Comparison of ENCODE assay signal across 9 cellular contexts in genomic region chr2:66575625-66576371, GRCh38.
DNase-seq lines count a peak whose midpoint lies in the region; ATAC-seq and TF ChIP-seq lines count a peak whose summit lies in the region.
"Had no signal": no experiment of that assay in that cellular context is flagged by ENCODE, and none has a peak within 500 bp of the region (broad histone marks: within the 10 kb centered on the region; RNA-seq: fewer than 3 reads in every experiment).

No MANE protein-coding gene starts in this region.

- H3K27me3 ChIP-seq in AG04450 (ENCODE audit: control insufficient read depth, insufficient read depth, low read length): no peaks in the 10 kb centered on the region
- H3K27me3 ChIP-seq in MG63: peaks cover 25% of the 10 kb centered on the region
- no peaks in the 10 kb centered on the region for H3K27me3 ChIP-seq in MM.1S (replicated peaks; ENCODE audit: insufficient read depth, low read length)

- no peaks in the 10 kb centered on the region; the same call in 1 of the 2 replicates for H3K36me3 ChIP-seq in MG63
- no peaks in the 10 kb centered on the region for H3K36me3 ChIP-seq in MM.1S (replicated peaks; ENCODE audit: insufficient read depth, low read length)

- H2AFZ ChIP-seq in MM.1S (ENCODE audit: low read length): no peak overlapping the region

- H3K27ac ChIP-seq in AG04450 (ENCODE audit: low read depth, low read length): peak overlapping the region; percentile 96
- no peak overlapping the region for H3K27ac ChIP-seq in MM.1S (ENCODE audit: low read length)

- no peak overlapping the region for H3K27ac Mint-ChIP-seq in natural killer cell

- H3K9ac ChIP-seq in MM.1S (ENCODE audit: low read length): no peak overlapping the region

- CTCF ChIA-PET in AG04450 (lab: Charles Lee): interaction anchor here (0.6 to 2.0 kb wide), 12 partner anchors 12 to 1075 kb away, joined by 3 to 8 read pairs (median 4); no protein-coding TSS in a partner anchor

- H4K20me1 ChIP-seq in MM.1S (ENCODE audit: insufficient read depth, low read length): no peaks in the 10 kb centered on the region

- H3K4me1 Mint-ChIP-seq in natural killer cell: peaks cover 8 to 13% of the 10 kb centered on the region in 2 donors

- no peaks in the 10 kb centered on the region for H3K9me2 ChIP-seq in MM.1S (replicated peaks; ENCODE audit: insufficient read depth, low read length)

- H3K9me3 Mint-ChIP-seq in natural killer cell: no peaks in the 10 kb centered on the region
- H3K9me3 Mint-ChIP-seq: activated T-cell treated with anti-CD3 and anti-CD28 coated beads, Interleukin-2, amount 50 U/mL, for 4 hours had no signal

- no peaks in the 10 kb centered on the region for H3F3A ChIP-seq in MM.1S (ENCODE audit: insufficient read depth, low read length)

- POLR2A ChIA-PET in AG04450 (lab: Yijun Ruan, JAX): interaction anchor here (1.2 to 1.5 kb wide), 3 partner anchors 134 to 143 kb away, joined by 4 to 9 read pairs (median 5); partner anchors contain the start of gene MEIS1

- H3K4me3 Mint-ChIP-seq in natural killer cell: peak overlapping the region; percentile 81
- H3K4me3 Mint-ChIP-seq: activated T-cell treated with anti-CD3 and anti-CD28 coated beads, Interleukin-2, amount 50 U/mL, for 4 hours had no signal

- H3K4me3 ChIP-seq in AG04450 (ENCODE audit: low read depth, low read length) (peak overlapping the region; percentile 58), MG63 (peak overlapping the region; percentile 53), epithelial cell of esophagus (ENCODE audit: low read length) (peak overlapping the region; percentile 61), MM.1S (ENCODE audit: low read length) (no peak overlapping the region)

- peaks cover 44 to 61% of the 10 kb centered on the region in 2 donors for H3K27me3 Mint-ChIP-seq in natural killer cell (ENCODE audit: low read depth in 2 of 2)

- TF ChIP-seq CTCF in AG04450 (IDR thresholded peaks at IDR 0.05; ENCODE audit: low read depth, low read length): no peak
- TF ChIP-seq CTCF in epithelial cell of esophagus (IDR thresholded peaks at IDR 0.05; ENCODE audit: insufficient read depth, low read depth, low read length, missing control alignments): no peak
- TF ChIP-seq CTCF in natural killer cell (IDR thresholded peaks at IDR 0.05): no peak
- TF ChIP-seq CTCF in MM.1S (IDR thresholded peaks at IDR 0.05; ENCODE audit: low read length): no peak

- DNase-seq in AG04450 (ENCODE audit: low read depth, low spot score) (no peak), MG63 (peak; percentile 25), epithelial cell of esophagus (ENCODE audit: low read depth) (peak; percentile 36), natural killer cell (no peak), epidermal melanocyte (ENCODE audit: insufficient read length, low spot score) (no peak), MM.1S (no peak)
- DNase-seq: activated T-cell treated with anti-CD3 and anti-CD28 coated beads, Interleukin-2, amount 50 U/mL, for 4 hours had no signal

- peak in 1 of 3 donors; percentile 32 for ATAC-seq in natural killer cell
- ATAC-seq in GM21576 (IDR thresholded peaks at IDR 0.05; ENCODE audit: unreplicated experiment): no peak
- no peak for ATAC-seq in HG03442 (IDR thresholded peaks at IDR 0.05; ENCODE audit: unreplicated experiment)

- H3K4me2 ChIP-seq in MM.1S (ENCODE audit: low read depth, low read length): no peak overlapping the region

- intact Hi-C loops in natural killer cell (cut with micrococcal nuclease): loop anchor here (10.0 kb wide), 1 partner anchor 141 kb away; the partner anchor contains the start of gene MEIS1

- H3K36me3 Mint-ChIP-seq in natural killer cell: no peaks in the 10 kb centered on the region

- no peaks in the 10 kb centered on the region for H3K4me1 ChIP-seq in MM.1S (ENCODE audit: low read length)

- no peaks in the 10 kb centered on the region for H3K79me2 ChIP-seq in MM.1S (ENCODE audit: low read length)

- H3K9me3 ChIP-seq in AG04450 (ENCODE audit: control insufficient read depth, insufficient read depth, low read length) (no peaks in the 10 kb centered on the region), MG63 (no peaks in the 10 kb centered on the region), MM.1S (replicated peaks; ENCODE audit: insufficient read depth, low read length) (no peaks in the 10 kb centered on the region)

Comparison
In these comparisons a context has a peak if more than half of its experiments do, and no peak if none do; other contexts are left out.
1. DNase-seq: peak in MG63 (single experiment) and epithelial cell of esophagus (single experiment); none in AG04450 (single experiment), natural killer cell (single experiment), epidermal melanocyte (single experiment) and MM.1S (single experiment).